In genomic region chr2:109213646-109214417, GRCh38 we compare ENCODE assay signal across 8 cellular contexts.
DNase-seq lines count a peak whose midpoint lies in the region; ATAC-seq, FAIRE-seq and TF ChIP-seq lines count a peak whose summit lies in the region.

No MANE protein-coding gene starts in this region.

- DNase-seq in GM18507 (ENCODE audit: extremely low spot score, insufficient read length, low read depth) (peak; percentile 26), PC-3 (peak; percentile 90), activated T-helper 1 cell treated with Interleukin-2 at 50 U/mL for 16 hours (ENCODE audit: low read depth) (peak; percentile 19), hepatocyte (ENCODE audit: low spot score) (peak; percentile 47), vagina (ENCODE audit: extremely low spot score in 2 of 2) (no peak), DMS79 (lab: John Stamatoyannopoulos, UW) (no peak)
- DNase-seq in stimulated activated CD8-positive, alpha-beta memory T cell treated with anti-CD3 and anti-CD28 coated beads, Interleukin-15, amount 100 ng/mL, for 1 hour (ENCODE audit: low read depth): peak; percentile 21

- H3K9me3 ChIP-seq in PC-3 (ENCODE audit: low read length) (no peaks in the 10 kb centered on the region), hepatocyte (ENCODE audit: low read depth) (no peaks in the 10 kb centered on the region), vagina (no peaks in the 10 kb centered on the region)

- POLR2A ChIA-PET in PC-3 (lab: Charles Lee; ENCODE audit: unreplicated experiment): no interaction called here

- H3K4me3 ChIP-seq in PC-3 (ENCODE audit: low read length) (no peak overlapping the region), hepatocyte (no peak overlapping the region), vagina (no peak overlapping the region)

- H3F3A ChIP-seq in PC-3 (ENCODE audit: low read length, unreplicated experiment): peaks cover 5% of the 10 kb centered on the region

- TF ChIP-seq CTCF in PC-3 (conservative IDR thresholded peaks at IDR 0.05; ENCODE audit: low read depth, low read length) (no peak), hepatocyte (IDR thresholded peaks at IDR 0.05; ENCODE audit: poor library complexity) (no peak), vagina (IDR thresholded peaks at IDR 0.05) (no peak)

- H2AFZ ChIP-seq in PC-3 (ENCODE audit: low read length) (no peak overlapping the region), hepatocyte (no peak overlapping the region)

- peak overlapping the region; percentile 38; the same call in 1 of the 2 replicates for H3K9ac ChIP-seq in PC-3 (ENCODE audit: low read length)

- H3K27ac ChIP-seq in PC-3 (ENCODE audit: low read length) (peak overlapping the region; percentile 67), hepatocyte (no peak overlapping the region), vagina (no peak overlapping the region)

- H4K20me1 ChIP-seq in PC-3 (ENCODE audit: low read length) (no peaks in the 10 kb centered on the region), hepatocyte (ENCODE audit: insufficient read depth, poor library complexity, severe bottlenecking) (no peaks in the 10 kb centered on the region)

- ATAC-seq in HG02938 (IDR thresholded peaks at IDR 0.05; ENCODE audit: unreplicated experiment): peak; percentile 48
- peak; percentile 59 for ATAC-seq in PC-3

- WGBS in hepatocyte (ENCODE audit: low lambda C conversion rate, missing lambda C conversion rate): 75% methylated on average over 16 of the region's 16 CpGs

- H3K36me3 ChIP-seq in PC-3 (ENCODE audit: low read depth, low read length) (no peaks in the 10 kb centered on the region), hepatocyte (replicated peaks; ENCODE audit: insufficient read depth, low read depth) (no peaks in the 10 kb centered on the region), vagina (no peaks in the 10 kb centered on the region)

- FAIRE-seq in GM18507 (lab: Jason Lieb, UNC): peak; percentile 85

- BruUV-seq in PC-3 (replicated peaks; lab: Mats Ljungman, UMichigan): no TSS peak

- H3K9me2 ChIP-seq in PC-3 (replicated peaks; ENCODE audit: low read length): no peaks in the 10 kb centered on the region
- no peaks in the 10 kb centered on the region for H3K9me2 ChIP-seq in hepatocyte (replicated peaks; ENCODE audit: insufficient read depth)

- peaks cover 61% of the 10 kb centered on the region for H3K4me1 ChIP-seq in PC-3 (ENCODE audit: insufficient read depth, low read length)
- peaks cover 14% of the 10 kb centered on the region for H3K4me1 ChIP-seq in hepatocyte (ENCODE audit: insufficient read depth)
- peaks cover 62% of the 10 kb centered on the region for H3K4me1 ChIP-seq in vagina

- CTCF ChIA-PET in PC-3 (lab: Charles Lee): no interaction called here

- peaks cover 48% of the 10 kb centered on the region for H3K79me2 ChIP-seq in PC-3 (ENCODE audit: low read length)
- no peaks in the 10 kb centered on the region for H3K79me2 ChIP-seq in hepatocyte

- H3K4me2 ChIP-seq in PC-3 (ENCODE audit: low read length): peak overlapping the region; percentile 42
- H3K4me2 ChIP-seq in hepatocyte: no peak overlapping the region

- H3K27me3 ChIP-seq in PC-3 (ENCODE audit: low read length) (no peaks in the 10 kb centered on the region), hepatocyte (no peaks in the 10 kb centered on the region), vagina (no peaks in the 10 kb centered on the region)

- intact Hi-C loops in PC-3 (cut with micrococcal nuclease) (no loop called here), vagina (cut with DNase I) (no loop called here)

- TF ChIP-seq POLR2A in vagina (IDR thresholded peaks at IDR 0.05): no peak

Comparison
In these comparisons a context has a peak if more than half of its experiments do, and no peak if none do; other contexts are left out.
1. DNase-seq: peak in GM18507 (single experiment), PC-3 (single experiment), activated T-helper 1 cell treated with Interleukin-2 at 50 U/mL for 16 hours (single experiment), hepatocyte (single experiment) and stimulated activated CD8-positive, alpha-beta memory T cell treated with anti-CD3 and anti-CD28 coated beads, Interleukin-15, amount 100 ng/mL, for 1 hour (single experiment); none in vagina (0 of 2) and DMS79 (single experiment).